In genomic region chr7:24982917-24983316, GRCh38 we compare ENCODE assay signal across 11 cellular contexts. TPM values are rescaled to one million over a fixed set of nuclear protein-coding genes. Genes with fewer than 3 reads are reported as not detected.
DNase-seq lines count a peak whose midpoint lies in the region; ATAC-seq, FAIRE-seq and TF ChIP-seq lines count a peak whose summit lies in the region.
"Had no signal": no experiment of that assay in that cellular context is flagged by ENCODE, and none has a peak within 500 bp of the region (broad histone marks: within the 10 kb centered on the region; RNA-seq: fewer than 3 reads in every experiment).

No MANE protein-coding gene starts in this region.

- no peak overlapping the region for H2AFZ ChIP-seq in IMR-90 (replicated peaks; ENCODE audit: low read length, poor library complexity)
- no peak overlapping the region for H2AFZ ChIP-seq in K562 (ENCODE audit: low read depth, low read length)
- no peak overlapping the region for H2AFZ ChIP-seq in smooth muscle cell (ENCODE audit: low read depth)

- TF ChIP-seq RAD21 in IMR-90 (IDR thresholded peaks at IDR 0.05; ENCODE audit: low read length) = peak; percentile 23; the same call in 1 of the 2 replicates
- TF ChIP-seq RAD21 in K562 (CRISPR knock-in tag; conservative IDR thresholded peaks at IDR 0.05 in 1 of 2, IDR thresholded peaks at IDR 0.05 in 1 of 2) = peak in 1 of 2 experiments; percentile 30; a peak in 2 of 4 replicates

- in situ Hi-C loops in IMR-90 (cut with MboI; ENCODE audit: low sequenced_read_pairs) (loop anchor here (10.0 kb wide), 1 partner anchor 82 kb away; no protein-coding TSS in a partner anchor), K562 (cut with MboI) (no loop called here)

- peaks cover 13 to 17% of the 10 kb centered on the region in 2 experiments; a peak in 3 of 4 replicates for H3K79me1 ChIP-seq in IMR-90 (ENCODE audit: low read depth in 1 of 2, low read length in 2 of 2)

- H3K9me1 ChIP-seq in IMR-90 (ENCODE audit: insufficient read depth, low read length) (0 out of 2 replicates have a peak, but pooled peaks cover 3% of the 10 kb centered on the region), K562 (ENCODE audit: control insufficient read depth, insufficient read depth, low read length) (no peaks in the 10 kb centered on the region)

- H3K27me3 ChIP-seq in IMR-90 (ENCODE audit: control insufficient read depth, insufficient read depth, low read length) (no peaks in the 10 kb centered on the region), K562 (ENCODE audit: control insufficient read depth in 2 of 2, insufficient read depth in 2 of 2, low read length in 2 of 2) (no peaks in the 10 kb centered on the region), smooth muscle cell (ENCODE audit: low read depth) (peaks cover 13% of the 10 kb centered on the region), esophagus squamous epithelium (peaks cover 0 to 5% (median 0%) of the 10 kb centered on the region in 4 donors)

- CTCF ChIA-PET in IMR-90 (lab: Yijun Ruan, JAX) (interaction anchor here (0.7 to 1.9 kb wide), 3 partner anchors 87 to 157 kb away, joined by 3 to 17 read pairs (median 4); no protein-coding TSS in a partner anchor), K562 (lab: Yijun Ruan, JAX; ENCODE audit: low intra/inter-chr PET ratio) (no interaction called here)

- peak overlapping the region; percentile 20 for H2AK9ac ChIP-seq in IMR-90 (replicated peaks; ENCODE audit: low read depth, low read length, poor library complexity)

- H4K5ac ChIP-seq in IMR-90 (ENCODE audit: low read depth, low read length) = no peak overlapping the region

- no peaks in the 10 kb centered on the region for H3F3A ChIP-seq in smooth muscle cell (ENCODE audit: low read depth)

- no CpG with 5 or more reads among the region's 2 CpGs for WGBS in IMR-90 (ENCODE audit: extremely low coverage in 2 of 2, insufficient read length in 1 of 2), 2 experiments
- 93% methylated on average over 2 of the region's 2 CpGs for WGBS in K562 (ENCODE audit: insufficient coverage, low coverage, missing lambda C conversion rate)
- 74% methylated on average over 2 of the region's 2 CpGs for WGBS in smooth muscle cell (ENCODE audit: low lambda C conversion rate)
- 93 to 100% methylated on average over 2 of the region's 2 CpGs for WGBS in esophagus squamous epithelium, 2 donors

- no peak overlapping the region for H3K9ac ChIP-seq in IMR-90 (ENCODE audit: low read depth, low read length)
- H3K9ac ChIP-seq in K562 (ENCODE audit: insufficient read depth in 1 of 2, low read depth in 2 of 2, low read length in 2 of 2) = no peak overlapping the region
- no peak overlapping the region for H3K9ac ChIP-seq in smooth muscle cell (ENCODE audit: low read depth)

- H2AK5ac ChIP-seq in IMR-90 (ENCODE audit: low read depth, low read length) = no peak overlapping the region

- H3K14ac ChIP-seq in IMR-90 (replicated peaks; ENCODE audit: low read depth, low read length) = no peak overlapping the region

- dilution Hi-C loops in IMR-90 (cut with HindIII; ENCODE audit: low sequenced_read_pairs, unreplicated experiment) = no loop called here

- H4K20me1 ChIP-seq in IMR-90 (ENCODE audit: insufficient read depth, low read length) = peaks cover 7% of the 10 kb centered on the region
- 0 out of 2 replicates have a peak, but pooled peaks cover 8% of the 10 kb centered on the region for H4K20me1 ChIP-seq in K562 (replicated peaks; ENCODE audit: control insufficient read depth, insufficient read depth, low read length)
- no peaks in the 10 kb centered on the region for H4K20me1 ChIP-seq in smooth muscle cell (ENCODE audit: low read depth)

- FAIRE-seq in K562 (lab: Jason Lieb, UNC) = no peak

- H3K23ac ChIP-seq in IMR-90 (ENCODE audit: low read depth, low read length) = peak overlapping the region; percentile 33; the same call in 1 of the 2 replicates

- no peak overlapping the region for H2BK20ac ChIP-seq in IMR-90 (ENCODE audit: low read depth, low read length)

- ATAC-seq in activated naive CD8-positive, alpha-beta T cell treated with anti-CD3 and anti-CD28 coated beads, Interleukin-2, amount 50 U/mL, for 24 hours = no peak
- no peak for ATAC-seq in IMR-90 (ENCODE audit: low read depth)
- no peak for ATAC-seq in K562
- ATAC-seq in GM19023 (IDR thresholded peaks at IDR 0.05; ENCODE audit: unreplicated experiment) = no peak

- intact Hi-C loops in IMR-90 (cut with micrococcal nuclease) (loop anchor here (10.0 kb wide), 1 partner anchor 408 kb away; the partner anchor contains the start of gene PALS2), K562 (cut with micrococcal nuclease) (loop anchor here (1.0 kb wide), 2 partner anchors 87 to 110 kb away; no protein-coding TSS in a partner anchor), esophagus squamous epithelium (cut with DNase I) (no loop called here)

- H3K4me3 Mint-ChIP-seq in activated naive CD8-positive, alpha-beta T cell treated with anti-CD3 and anti-CD28 coated beads, Interleukin-2, amount 50 U/mL, for 24 hours = no peak overlapping the region
- no peak overlapping the region for H3K4me3 Mint-ChIP-seq in activated naive CD8-positive, alpha-beta T cell treated with anti-CD3 and anti-CD28 coated beads for 36 hours

- H4K8ac ChIP-seq in IMR-90 (ENCODE audit: low read depth in 2 of 2, low read length in 2 of 2) = 0 out of 4 replicates have a peak overlapping the region, but pooled peaks of 1 of the 2 experiments have one; percentile 34

- H2BK15ac ChIP-seq in IMR-90 (ENCODE audit: low read depth, low read length) = 0 out of 3 replicates have a peak overlapping the region, but pooled peaks have one; percentile 20

- H3K4ac ChIP-seq in IMR-90 (ENCODE audit: low read depth, low read length) = 0 out of 2 replicates have a peak overlapping the region, but pooled peaks have one; percentile 2

- no TSS peak for BruUV-seq in IMR-90 (replicated peaks; lab: Mats Ljungman, UMichigan)
- no TSS peak for BruUV-seq in K562 (replicated peaks; lab: Mats Ljungman, UMichigan)

- H4K91ac ChIP-seq in IMR-90 (ENCODE audit: insufficient read depth, low read depth, low read length) = no peak overlapping the region

- POLR2A ChIA-PET in IMR-90 (lab: Charles Lee; ENCODE audit: unreplicated experiment) = no interaction called here
- POLR2A ChIA-PET in K562 (lab: Yijun Ruan, JAX) = interaction anchor here (0.7 kb wide), 1 partner anchor 10 kb away, joined by 3 read pairs; no protein-coding TSS in a partner anchor

- DNase-seq in activated naive CD8-positive, alpha-beta T cell treated with anti-CD3 and anti-CD28 coated beads, Interleukin-2, amount 50 U/mL, for 24 hours = peak; percentile 24
- DNase-seq in activated naive CD8-positive, alpha-beta T cell treated with anti-CD3 and anti-CD28 coated beads for 36 hours = no peak
- DNase-seq in IMR-90 (no peak), K562 (ENCODE audit: extremely low read depth in 1 of 4, low spot score in 3 of 4) (peak in 1 of 4 experiments; percentile 43), smooth muscle cell (lab: John Stamatoyannopoulos, UW; ENCODE audit: unreplicated experiment) (no peak), esophagus squamous epithelium (lab: John Stamatoyannopoulos, UW) (no peak), GOT3 (lab: John Stamatoyannopoulos, UW) (no peak)
- DNase-seq: islet precursor cell, NCI-H526 had no signal

- H3K4me3 ChIP-seq in IMR-90 (ENCODE audit: insufficient read depth, low read depth, low read length) = no peak overlapping the region
- no peak overlapping the region for H3K4me3 ChIP-seq in K562
- no peak overlapping the region for H3K4me3 ChIP-seq in smooth muscle cell
- no peak overlapping the region for H3K4me3 ChIP-seq in esophagus squamous epithelium
- H3K4me3 ChIP-seq: prostate gland had no signal

- no peak for TF ChIP-seq EP300 in K562 (IDR thresholded peaks at IDR 0.05; ENCODE audit: low read length)

- no peak overlapping the region for H2BK5ac ChIP-seq in IMR-90 (ENCODE audit: low read depth, low read length, poor library complexity, severe bottlenecking)

- H3K4me2 ChIP-seq in IMR-90 (ENCODE audit: low read depth, low read length) = no peak overlapping the region
- H3K4me2 ChIP-seq in K562 (ENCODE audit: insufficient read depth, low read length) = no peak overlapping the region
- H3K4me2 ChIP-seq in smooth muscle cell = no peak overlapping the region

- H3K27me3 Mint-ChIP-seq in activated naive CD8-positive, alpha-beta T cell treated with anti-CD3 and anti-CD28 coated beads, Interleukin-2, amount 50 U/mL, for 24 hours = peaks cover 3% of the 10 kb centered on the region
- H3K27me3 Mint-ChIP-seq in activated naive CD8-positive, alpha-beta T cell treated with anti-CD3 and anti-CD28 coated beads for 36 hours = no peaks in the 10 kb centered on the region

- no peaks in the 10 kb centered on the region for H3K9me3 Mint-ChIP-seq in activated naive CD8-positive, alpha-beta T cell treated with anti-CD3 and anti-CD28 coated beads, Interleukin-2, amount 50 U/mL, for 24 hours
- no peaks in the 10 kb centered on the region for H3K9me3 Mint-ChIP-seq in activated naive CD8-positive, alpha-beta T cell treated with anti-CD3 and anti-CD28 coated beads for 36 hours

- H3K27ac Mint-ChIP-seq in activated naive CD8-positive, alpha-beta T cell treated with anti-CD3 and anti-CD28 coated beads, Interleukin-2, amount 50 U/mL, for 24 hours = no peak overlapping the region
- no peak overlapping the region for H3K27ac Mint-ChIP-seq in activated naive CD8-positive, alpha-beta T cell treated with anti-CD3 and anti-CD28 coated beads for 36 hours

- TF ChIP-seq POLR2A in IMR-90 (IDR thresholded peaks at IDR 0.05; ENCODE audit: low read depth, low read length) = no peak
- no peak for TF ChIP-seq POLR2A in K562 (conservative IDR thresholded peaks at IDR 0.05)
- no peak for TF ChIP-seq POLR2A in esophagus squamous epithelium (IDR thresholded peaks at IDR 0.05)

- H3K36me3 Mint-ChIP-seq in activated naive CD8-positive, alpha-beta T cell treated with anti-CD3 and anti-CD28 coated beads, Interleukin-2, amount 50 U/mL, for 24 hours (ENCODE audit: low read depth) = peaks cover 12% of the 10 kb centered on the region
- H3K36me3 Mint-ChIP-seq in activated naive CD8-positive, alpha-beta T cell treated with anti-CD3 and anti-CD28 coated beads for 36 hours = peaks cover 12% of the 10 kb centered on the region

- peaks cover 20% of the 10 kb centered on the region for H3K79me2 ChIP-seq in K562 (ENCODE audit: control insufficient read depth, insufficient read depth, low read length)
- peaks cover under 1% of the 10 kb centered on the region for H3K79me2 ChIP-seq in smooth muscle cell (ENCODE audit: low read depth)

- H2BK120ac ChIP-seq in IMR-90 (ENCODE audit: low read depth, low read length) = no peak overlapping the region

- H3K56ac ChIP-seq in IMR-90 (ENCODE audit: extremely low read depth, insufficient read depth, low read length) = no peak overlapping the region

- peaks cover 32% of the 10 kb centered on the region for H3K4me1 Mint-ChIP-seq in activated naive CD8-positive, alpha-beta T cell treated with anti-CD3 and anti-CD28 coated beads, Interleukin-2, amount 50 U/mL, for 24 hours
- peaks cover 36% of the 10 kb centered on the region for H3K4me1 Mint-ChIP-seq in activated naive CD8-positive, alpha-beta T cell treated with anti-CD3 and anti-CD28 coated beads for 36 hours

- H3K27ac ChIP-seq in IMR-90 (ENCODE audit: insufficient read depth, low read length) (no peak overlapping the region), K562 (ENCODE audit: extremely low read depth, low read depth, low read length) (no peak overlapping the region), smooth muscle cell (ENCODE audit: low read depth) (no peak overlapping the region), esophagus squamous epithelium (no peak overlapping the region)
- H3K27ac ChIP-seq: prostate gland had no signal

- TF ChIP-seq CTCF in IMR-90 (conservative IDR thresholded peaks at IDR 0.05; ENCODE audit: low read depth, low read length) (peak; percentile 38), K562 (IDR thresholded peaks at IDR 0.05 in 2 of 3, conservative IDR thresholded peaks at IDR 0.05 in 1 of 3; ENCODE audit: insufficient read depth in 2 of 3, low read depth in 1 of 3, low read length in 3 of 3) (peak; percentile 50 to 68 (median 55)), smooth muscle cell (IDR thresholded peaks at IDR 0.05; ENCODE audit: borderline replicate concordance, insufficient read depth, poor library complexity, severe bottlenecking) (peak; percentile 27), esophagus squamous epithelium (IDR thresholded peaks at IDR 0.05) (peak in 1 of 6 experiments; percentile 24)

- H3K36me3 ChIP-seq in IMR-90 (ENCODE audit: control insufficient read depth, insufficient read depth, low read length) (no peaks in the 10 kb centered on the region), K562 (ENCODE audit: control insufficient read depth, insufficient read depth, low read length) (peaks cover 3% of the 10 kb centered on the region; the same call in 1 of the 3 replicates), smooth muscle cell (ENCODE audit: low read depth) (no peaks in the 10 kb centered on the region), esophagus squamous epithelium (no peaks in the 10 kb centered on the region)
- H3K36me3 ChIP-seq: prostate gland had no signal

- H3K4me1 ChIP-seq in IMR-90 (ENCODE audit: control insufficient read depth, insufficient read depth, low read length) (peaks cover 4% of the 10 kb centered on the region), K562 (replicated peaks in 1 of 2; ENCODE audit: control insufficient read depth in 2 of 2, insufficient read depth in 2 of 2, low read length in 2 of 2) (peaks cover 12 to 31% of the 10 kb centered on the region in 2 experiments; a peak in 4 of 5 replicates), smooth muscle cell (ENCODE audit: low read depth) (peaks cover 7% of the 10 kb centered on the region), esophagus squamous epithelium (peaks cover 6 to 44% (median 12%) of the 10 kb centered on the region in 3 donors)
- H3K4me1 ChIP-seq: prostate gland had no signal

- H3K18ac ChIP-seq in IMR-90 (ENCODE audit: low read depth, low read length) = no peak overlapping the region

- H3K9me3 ChIP-seq in IMR-90 (ENCODE audit: control insufficient read depth, insufficient read depth, low read length) (no peaks in the 10 kb centered on the region), K562 (replicated peaks; ENCODE audit: control insufficient read depth, insufficient read depth, low read depth, low read length) (no peaks in the 10 kb centered on the region), smooth muscle cell (replicated peaks; ENCODE audit: low read depth) (no peaks in the 10 kb centered on the region), esophagus squamous epithelium (no peaks in the 10 kb centered on the region)
- H3K9me3 ChIP-seq: prostate gland had no signal

RNA-seq across cellular contexts. Expression of gene OSBPL3, which starts 2.9 kb away (rescaled TPM):
- total RNA-seq in activated naive CD8-positive, alpha-beta T cell treated with anti-CD3 and anti-CD28 coated beads for 36 hours = 10 to 100 TPM; 40.8 to 44.1 TPM
- total RNA-seq in IMR-90 (2012; rRNA removed) (29.9 and 30.0 TPM in 2 replicates), K562 (2014; rRNA removed) (16.3 and 22.1 TPM in 2 replicates), K562 (2014; rRNA removed; fragmentation: Illumina TruSeq; extraction: Trizol) (33.4 and 39.0 TPM in 2 replicates), K562 (2015; rRNA removed; fragmentation: Illumina TruSeq; extraction: Trizol) (25.4 and 26.5 TPM in 2 replicates), K562 (2021) (35.0 and 37.2 TPM in 2 replicates), smooth muscle cell (11.9 and 16.3 TPM in 2 replicates), esophagus squamous epithelium (10 to 100 TPM in 3 of 4 donors, 1 to 10 TPM in 1; 8.9 to 22.6 (median 13.7) TPM)
- polyA plus RNA-seq in IMR-90 (2012; rRNA removed) (15.4 and 18.0 TPM in 2 replicates), K562 (2011; rRNA removed) (23.8 and 34.0 TPM in 2 replicates), K562 (2014; fragmentation: Illumina TruSeq; extraction: Trizol) (24.9 and 29.9 TPM in 2 replicates), K562 (2014; fragmentation: Nextera tagmentation; extraction: Ambion mirVana) (1 to 10 TPM; 4.8 to 6.8 TPM), K562 (2014; rRNA removed) (20.3 and 21.2 TPM in 2 replicates), smooth muscle cell (6.2 and 8.3 TPM in 2 replicates)
- 4.0 and 4.9 TPM in 2 replicates for polyA plus RNA-seq in IMR-90 (2012; cell fraction: cytosol; rRNA removed)
- polyA plus RNA-seq in IMR-90 (2012; cell fraction: nucleus; rRNA removed; ENCODE audit: low replicate concordance) = 14.4 and 46.7 TPM in 2 replicates
- 124 and 131 TPM in 2 replicates for total RNA-seq in K562 (2011; cell fraction: chromatin; rRNA removed; ENCODE audit: low replicate concordance)
- 33.5 and 46.1 TPM in 2 replicates for total RNA-seq in K562 (2011; cell fraction: nucleolus; rRNA removed)
- total RNA-seq in K562 (2011; cell fraction: nucleoplasm; rRNA removed) = 48.8 and 79.4 TPM in 2 replicates
- 7.9 and 9.7 TPM in 2 replicates for polyA plus RNA-seq in K562 (2011; cell fraction: cytosol; rRNA removed)
- polyA plus RNA-seq in K562 (2011; cell fraction: nucleus; rRNA removed) = 50.5 and 63.2 TPM in 2 replicates
- polyA plus RNA-seq in K562 (2012) = 13.1 and 17.7 TPM in 2 replicates
- polyA minus RNA-seq in K562 (2011; rRNA and poly(A)+ RNA removed) = 70.4 and 71.2 TPM in 2 replicates
- polyA minus RNA-seq in K562 (2011; cell fraction: cytosol; rRNA and poly(A)+ RNA removed) = 20.3 and 33.0 TPM in 2 replicates
- polyA minus RNA-seq in K562 (2011; cell fraction: nucleus; rRNA and poly(A)+ RNA removed) = 46.0 and 48.3 TPM in 2 replicates
